Comparison of ENCODE assay signal across 10 cellular contexts in genomic region chr20:25033250-25033940, GRCh38. TPM values are rescaled to one million over a fixed set of nuclear protein-coding genes. Genes with fewer than 3 reads are reported as not detected.
DNase-seq lines count a peak whose midpoint lies in the region; ATAC-seq, FAIRE-seq and TF ChIP-seq lines count a peak whose summit lies in the region.
"Had no signal": no experiment of that assay in that cellular context is flagged by ENCODE, and none has a peak within 500 bp of the region (broad histone marks: within the 10 kb centered on the region; RNA-seq: fewer than 3 reads in every experiment).

No MANE protein-coding gene starts in this region.

- H2AFZ ChIP-seq in HepG2 (ENCODE audit: low read length) (no peak overlapping the region), H1 (ENCODE audit: low read length) (no peak overlapping the region)

- no peaks in the 10 kb centered on the region for H3K36me3 ChIP-seq in HepG2 (replicated peaks in 1 of 2; ENCODE audit: control insufficient read depth in 1 of 2, insufficient read depth in 2 of 2, low read length in 2 of 2)
- H3K36me3 ChIP-seq in right lobe of liver, result no peaks in the 10 kb centered on the region
- H3K36me3 ChIP-seq in H1 (ENCODE audit: control insufficient read depth in 2 of 4, insufficient read depth in 4 of 4, low read length in 3 of 4), result no peaks in the 10 kb centered on the region

- H3K56ac ChIP-seq in H1 (replicated peaks; ENCODE audit: insufficient read length, low read depth, low read length), result no peak overlapping the region

- TF ChIP-seq CTCF in HepG2 (CRISPR knock-in tag; IDR thresholded peaks at IDR 0.05) (no peak), right lobe of liver (IDR thresholded peaks at IDR 0.05) (no peak), H1 (IDR thresholded peaks at IDR 0.05; ENCODE audit: control extremely low read depth in 1 of 3, insufficient read depth in 1 of 3, low read depth in 1 of 3, low read length in 3 of 3) (no peak), nephron (IDR thresholded peaks at IDR 0.05; ENCODE audit: unreplicated experiment in 3 of 3) (no peak), glutamatergic neuron (IDR thresholded peaks at IDR 0.05; ENCODE audit: partially characterized antibody, unreplicated experiment) (no peak), natural killer cell (IDR thresholded peaks at IDR 0.05) (no peak)

- H3K14ac ChIP-seq in H1 (ENCODE audit: insufficient read length), result no peak overlapping the region

- ATAC-seq in HepG2, result peak; percentile 21
- ATAC-seq in right lobe of liver, result no peak
- ATAC-seq in GM21515 (IDR thresholded peaks at IDR 0.05; ENCODE audit: unreplicated experiment), result no peak
- ATAC-seq in natural killer cell, result no peak
- no peak for ATAC-seq in GM18861 (IDR thresholded peaks at IDR 0.05; ENCODE audit: unreplicated experiment)

- intact Hi-C loops in HepG2 (cut with micrococcal nuclease; ENCODE audit: unreplicated experiment) (loop anchor here (2.0 to 5.0 kb wide), 2 partner anchors 13 to 34 kb away; no protein-coding TSS in a partner anchor), right lobe of liver (cut with DNase I) (no loop called here), natural killer cell (cut with micrococcal nuclease) (no loop called here)

- no peak overlapping the region for H4K8ac ChIP-seq in H1 (ENCODE audit: extremely low read depth, insufficient read depth, low read length)

- BruUV-seq in HepG2 (replicated peaks; lab: Mats Ljungman, UMichigan), result TSS peak; percentile 98

- H3K27me3 ChIP-seq in HepG2 (ENCODE audit: control insufficient read depth in 1 of 2, insufficient read depth in 2 of 2, low read length in 2 of 2) (no peaks in the 10 kb centered on the region), right lobe of liver (no peaks in the 10 kb centered on the region), H1 (replicated peaks in 1 of 4; ENCODE audit: control insufficient read depth in 3 of 4, extremely low read depth in 1 of 4, insufficient read depth in 3 of 4, low read length in 3 of 4) (no peaks in the 10 kb centered on the region; a peak in 1 of 7 replicates)

- H3K23me2 ChIP-seq in H1 (ENCODE audit: low read depth, low read length), result no peaks in the 10 kb centered on the region

- no peak overlapping the region for H4K5ac ChIP-seq in H1 (ENCODE audit: insufficient read length, low read depth, low read length)

- TF ChIP-seq RAD21 in HepG2 (CRISPR knock-in tag; IDR thresholded peaks at IDR 0.05), result no peak
- TF ChIP-seq RAD21 in H1 (IDR thresholded peaks at IDR 0.05 in 1 of 2, conservative IDR thresholded peaks at IDR 0.05 in 1 of 2; ENCODE audit: low read depth in 2 of 2, low read length in 2 of 2), result no peak

- in situ Hi-C loops in HepG2 (cut with HindIII; ENCODE audit: extremely low pct_ligation_motif_present, low pct_unique_long_range_greater_than_20kb), result no loop called here

- no peak overlapping the region for H2BK15ac ChIP-seq in H1 (ENCODE audit: low read length)

- H4K20me1 ChIP-seq in HepG2 (ENCODE audit: insufficient read depth, low read length) (no peaks in the 10 kb centered on the region), H1 (replicated peaks in 1 of 2; ENCODE audit: control insufficient read depth in 1 of 2, insufficient read depth in 2 of 2, low read length in 2 of 2) (no peaks in the 10 kb centered on the region)

- H3K79me1 ChIP-seq in H1 (ENCODE audit: low read depth, low read length), result no peaks in the 10 kb centered on the region

- H2BK12ac ChIP-seq in H1 (ENCODE audit: low read depth, low read length), result no peak overlapping the region

- H2AK5ac ChIP-seq in H1 (ENCODE audit: low read depth, low read length), result no peak overlapping the region

- no peak overlapping the region for H3K4ac ChIP-seq in H1 (replicated peaks; ENCODE audit: insufficient read length, low read depth, low read length)

- TF ChIP-seq POLR2A in HepG2 (IDR thresholded peaks at IDR 0.05; ENCODE audit: insufficient read depth in 1 of 2, low read depth in 2 of 2, low read length in 2 of 2) (no peak; a peak in 1 of 4 replicates), right lobe of liver (IDR thresholded peaks at IDR 0.05) (no peak), H1 (IDR thresholded peaks at IDR 0.05; ENCODE audit: control extremely low read depth in 1 of 2, low read depth in 2 of 2, low read length in 2 of 2) (no peak)

- peaks cover 4% of the 10 kb centered on the region for H3K36me3 Mint-ChIP-seq in nephron (ENCODE audit: low read depth)
- H3K36me3 Mint-ChIP-seq in glutamatergic neuron (ENCODE audit: unreplicated experiment), result peaks cover 4% of the 10 kb centered on the region
- no peaks in the 10 kb centered on the region for H3K36me3 Mint-ChIP-seq in natural killer cell

- H3K4me2 ChIP-seq in HepG2 (ENCODE audit: low read depth, low read length) (peak overlapping the region; percentile 72), H1 (ENCODE audit: insufficient read depth in 1 of 2, low read depth in 2 of 2, low read length in 2 of 2) (no peak overlapping the region)

- no peak overlapping the region for H2BK5ac ChIP-seq in H1 (ENCODE audit: low read depth, low read length)

- H3K9ac ChIP-seq in HepG2 (ENCODE audit: insufficient read depth, low read depth, low read length) (peak overlapping the region; percentile 33; the same call in 1 of the 2 replicates), H1 (replicated peaks in 1 of 4; ENCODE audit: extremely low read depth in 1 of 4, low read depth in 3 of 4, low read length in 3 of 4) (no peak overlapping the region)

- DNase-seq in HepG2 (ENCODE audit: low spot score) (no peak), right lobe of liver (no peak), H1 (ENCODE audit: low read depth in 1 of 2, low spot score in 2 of 2) (no peak), glutamatergic neuron (no peak), natural killer cell (no peak)
- DNase-seq: AML-193 had no signal

- H3K4me1 ChIP-seq in HepG2 (ENCODE audit: insufficient read depth, low read length) (peaks cover 64% of the 10 kb centered on the region), right lobe of liver (peaks cover 0 to 10% (median 0%) of the 10 kb centered on the region in 4 donors), H1 (replicated peaks in 1 of 4; ENCODE audit: control insufficient read depth in 3 of 4, insufficient read depth in 4 of 4, low read length in 3 of 4) (peaks cover 0 to 5% (median 1%) of the 10 kb centered on the region in 4 experiments; a peak in 3 of 7 replicates)

- H2BK20ac ChIP-seq in H1 (ENCODE audit: low read length), result no peak overlapping the region

- WGBS in HepG2 (ENCODE audit: low lambda C conversion rate), result 41% methylated on average over 7 of the region's 7 CpGs
- WGBS in right lobe of liver (ENCODE audit: insufficient coverage, low coverage, low lambda C conversion rate, missing lambda C conversion rate), result 68% methylated on average over 7 of the region's 7 CpGs
- 89% methylated on average over 7 of the region's 7 CpGs; no CpG with 5 or more reads in 1 of the 2 experiments for WGBS in H1 (ENCODE audit: extremely low coverage in 1 of 2, insufficient coverage in 1 of 2, insufficient read length in 1 of 2, insufficient replicate concordance in 2 of 2, low coverage in 1 of 2, low lambda C conversion rate in 2 of 2, missing lambda C conversion rate in 1 of 2), 2 experiments

- H2BK120ac ChIP-seq in H1 (replicated peaks; ENCODE audit: low read depth, low read length), result no peak overlapping the region

- TF ChIP-seq EP300 in HepG2 (IDR thresholded peaks at IDR 0.05; ENCODE audit: low read depth in 2 of 2, low read length in 2 of 2) (no peak), HepG2 (CRISPR knock-in tag; IDR thresholded peaks at IDR 0.05; ENCODE audit: borderline replicate concordance) (no peak), H1 (IDR thresholded peaks at IDR 0.05; ENCODE audit: borderline replicate concordance in 1 of 2, low read depth in 2 of 2, low read length in 2 of 2) (no peak)

- H3K4me1 Mint-ChIP-seq in nephron, result peaks cover 59% of the 10 kb centered on the region
- H3K4me1 Mint-ChIP-seq in glutamatergic neuron (ENCODE audit: low read depth, unreplicated experiment), result no peaks in the 10 kb centered on the region
- peaks cover 45 to 61% of the 10 kb centered on the region in 2 donors for H3K4me1 Mint-ChIP-seq in natural killer cell

- POLR2A ChIA-PET in HepG2 (lab: Yijun Ruan, JAX), result interaction anchor here (0.8 to 4.3 kb wide), 12 partner anchors 9 to 162 kb away, joined by 3 to 77 read pairs (median 6); partner anchors contain the start of genes ACSS1 and ENTPD6
- POLR2A ChIA-PET in H1 (lab: Charles Lee; ENCODE audit: partially characterized antibody), result interaction anchor here (0.6 to 0.7 kb wide), 2 partner anchors 13 to 599 kb away, joined by 4 read pairs; no protein-coding TSS in a partner anchor

- H3K9me3 Mint-ChIP-seq in nephron (no peaks in the 10 kb centered on the region), glutamatergic neuron (ENCODE audit: unreplicated experiment) (peaks cover 3% of the 10 kb centered on the region), natural killer cell (no peaks in the 10 kb centered on the region)

- H3K27ac Mint-ChIP-seq in nephron (peak overlapping the region; percentile 73 to 91 (median 83)), glutamatergic neuron (ENCODE audit: unreplicated experiment) (no peak overlapping the region), natural killer cell (peak overlapping the region in 1 of 2 donors; percentile 33)

- H3K4me3 ChIP-seq in HepG2 (replicated peaks in 1 of 3; ENCODE audit: insufficient read depth in 1 of 3, low read depth in 2 of 3, low read length in 3 of 3), result peak overlapping the region in 2 of 3 experiments; percentile 12 to 56; a peak in 2 of 6 replicates
- H3K4me3 ChIP-seq in right lobe of liver, result no peak overlapping the region
- no peak overlapping the region for H3K4me3 ChIP-seq in H1 (ENCODE audit: extremely low read depth in 1 of 4, insufficient read depth in 2 of 4, low read depth in 3 of 4, low read length in 4 of 4)

- H3K79me2 ChIP-seq in HepG2 (ENCODE audit: insufficient read depth, low read length) (no peaks in the 10 kb centered on the region), H1 (ENCODE audit: control insufficient read depth in 1 of 2, insufficient read depth in 2 of 2, low read length in 2 of 2) (no peaks in the 10 kb centered on the region)

- CTCF ChIA-PET in HepG2 (lab: Yijun Ruan, JAX; ENCODE audit: low intra/inter-chr PET ratio, low total read pairs), result interaction anchor here (1.0 kb wide), 1 partner anchor 39 kb away, joined by 3 read pairs; no protein-coding TSS in a partner anchor
- CTCF ChIA-PET in H1 (lab: Charles Lee; ENCODE audit: partially characterized antibody), result interaction anchor here (0.9 to 3.1 kb wide), 7 partner anchors 10 to 38 kb away, joined by 3 to 13 read pairs (median 6); no protein-coding TSS in a partner anchor

- FAIRE-seq in HepG2 (lab: Jason Lieb, UNC) (no peak), H1 (lab: Jason Lieb, UNC) (no peak)

- no peak overlapping the region for H3K23ac ChIP-seq in H1 (ENCODE audit: insufficient read length)

- H3K27me3 Mint-ChIP-seq in nephron (ENCODE audit: low read depth) (no peaks in the 10 kb centered on the region), glutamatergic neuron (ENCODE audit: unreplicated experiment) (peaks cover 5% of the 10 kb centered on the region), natural killer cell (ENCODE audit: low read depth in 2 of 2) (no peaks in the 10 kb centered on the region)

- H3K18ac ChIP-seq in H1 (ENCODE audit: extremely low read depth, low read length), result peak overlapping the region; percentile 4; the same call in 1 of the 2 replicates

- H3K4me3 Mint-ChIP-seq in nephron (peak overlapping the region in 1 of 3 experiments; percentile 31), glutamatergic neuron (ENCODE audit: unreplicated experiment) (no peak overlapping the region), natural killer cell (no peak overlapping the region)

- no peak overlapping the region for H4K91ac ChIP-seq in H1 (replicated peaks; ENCODE audit: insufficient read length, low read length)

- H3K27ac ChIP-seq in HepG2 (ENCODE audit: extremely low read length, insufficient read depth, low read length) (peak overlapping the region; percentile 55), right lobe of liver (no peak overlapping the region), H1 (ENCODE audit: low read depth, low read length) (no peak overlapping the region)

- H3K9me3 ChIP-seq in HepG2 (ENCODE audit: low read length), result no peaks in the 10 kb centered on the region
- H3K9me3 ChIP-seq in right lobe of liver, result no peaks in the 10 kb centered on the region
- peaks cover 0 to 5% of the 10 kb centered on the region in 2 experiments; a peak in 1 of 4 replicates for H3K9me3 ChIP-seq in H1 (ENCODE audit: insufficient read depth in 2 of 2, low read depth in 1 of 2, low read length in 1 of 2)

RNA-seq across cellular contexts. Expression of gene ACSS1, which starts 24.5 kb away (rescaled TPM):
- 38.2 and 41.6 TPM in 2 replicates for total RNA-seq in HepG2 (2016; rRNA removed; fragmentation: Illumina TruSeq; extraction: Trizol)
- 8.4 and 9.3 TPM in 2 replicates for total RNA-seq in HepG2 (2016; cell fraction: cytosol; rRNA removed; fragmentation: Illumina TruSeq; extraction: Trizol; ENCODE audit: low read depth)
- 34.8 and 43.4 TPM in 2 replicates for total RNA-seq in HepG2 (2016; cell fraction: insoluble cytoplasmic fraction; rRNA removed; fragmentation: Illumina TruSeq; extraction: Trizol)
- total RNA-seq in HepG2 (2016; cell fraction: membrane; rRNA removed; fragmentation: Illumina TruSeq; extraction: Trizol), result 13.0 and 13.5 TPM in 2 replicates
- 42.3 and 48.2 TPM in 2 replicates for total RNA-seq in HepG2 (2016; cell fraction: nucleus; rRNA removed; fragmentation: Illumina TruSeq; extraction: Trizol)
- polyA plus RNA-seq in HepG2 (2011; rRNA removed), result 15.2 and 23.3 TPM in 2 replicates
- polyA plus RNA-seq in HepG2 (2011; cell fraction: cytosol; rRNA removed), result 16.5 and 17.1 TPM in 2 replicates
- polyA plus RNA-seq in HepG2 (2011; cell fraction: nucleus; rRNA removed), result 43.9 and 56.8 TPM in 2 replicates
- 4.3 and 9.3 TPM in 2 replicates for polyA plus RNA-seq in HepG2 (2012)
- polyA plus RNA-seq in HepG2 (2016; cell fraction: cytosol; fragmentation: Illumina TruSeq; extraction: Trizol; ENCODE audit: low read depth), result 3.2 and 3.4 TPM in 2 replicates
- 47.8 and 50.2 TPM in 2 replicates for polyA plus RNA-seq in HepG2 (2016; cell fraction: insoluble cytoplasmic fraction; fragmentation: Illumina TruSeq; extraction: Trizol; ENCODE audit: low read depth)
- 9.9 TPM in 2 replicates for polyA plus RNA-seq in HepG2 (2016; cell fraction: membrane; fragmentation: Illumina TruSeq; extraction: Trizol; ENCODE audit: low read depth)
- 98.7 and 99.6 TPM in 2 replicates for polyA plus RNA-seq in HepG2 (2016; cell fraction: nucleus; fragmentation: Illumina TruSeq; extraction: Trizol; ENCODE audit: insufficient read depth, low read depth)
- 0.07 and 45.1 TPM in 2 replicates for polyA minus RNA-seq in HepG2 (2011; rRNA and poly(A)+ RNA removed; ENCODE audit: low replicate concordance)
- 11.7 and 16.0 TPM in 2 replicates for polyA minus RNA-seq in HepG2 (2011; cell fraction: cytosol; rRNA and poly(A)+ RNA removed)
- polyA minus RNA-seq in HepG2 (2011; cell fraction: nucleus; rRNA and poly(A)+ RNA removed), result 13.9 and 19.8 TPM in 2 replicates
- total RNA-seq in right lobe of liver, result 1 to 10 TPM; 3.5 to 9.1 (median 6.3) TPM
- total RNA-seq in H1 (2021; fragmentation: NEBNext Ultra II Directional; extraction: Animal tissue kit (Norgen Biotek cat#: 25700)), result 2.2 and 2.6 TPM in 2 replicates
- 3.3 and 3.4 TPM in 2 replicates for polyA plus RNA-seq in H1 (2011; rRNA removed)
- 3.7 TPM for polyA plus RNA-seq in H1 (2011; cell fraction: cytosol; rRNA removed)
- polyA plus RNA-seq in H1 (2011; cell fraction: nucleus; rRNA removed), result 5.8 TPM
- polyA plus RNA-seq in H1 (2012, experiment 1 of 2), result 2.6 to 4.3 TPM (median 3.7 TPM) in 4 replicates
- 2.2 TPM for polyA plus RNA-seq in H1 (2012, experiment 2 of 2)
- 1.2 TPM for polyA plus RNA-seq in H1 (2013, experiment 1 of 2)
- polyA plus RNA-seq in H1 (2013, experiment 2 of 2), result 1.1 TPM
- polyA minus RNA-seq in H1 (2011; rRNA and poly(A)+ RNA removed), result 3.4 and 6.8 TPM in 2 replicates
- polyA minus RNA-seq in H1 (2011; cell fraction: cytosol; rRNA and poly(A)+ RNA removed), result 2.1 TPM
- polyA minus RNA-seq in H1 (2011; cell fraction: nucleus; rRNA and poly(A)+ RNA removed), result 2.3 TPM
- total RNA-seq in glutamatergic neuron (ENCODE audit: unreplicated experiment), result not detected
- 10 to 100 TPM; 46.3 to 67.4 (median 57.4) TPM for total RNA-seq in natural killer cell

RNA-seq across cellular contexts. Expression of gene APMAP, which starts 40.8 kb away (rescaled TPM):
- total RNA-seq in HepG2 (2016; rRNA removed; fragmentation: Illumina TruSeq; extraction: Trizol) (96.9 and 214 TPM in 2 replicates), right lobe of liver (100 to 1,000 TPM; 130 to 210 (median 140) TPM), glutamatergic neuron (ENCODE audit: unreplicated experiment) (218 TPM), natural killer cell (100 to 1,000 TPM; 205 to 212 (median 207) TPM)
- 20.1 and 22.7 TPM in 2 replicates for total RNA-seq in HepG2 (2016; cell fraction: cytosol; rRNA removed; fragmentation: Illumina TruSeq; extraction: Trizol; ENCODE audit: low read depth)
- total RNA-seq in HepG2 (2016; cell fraction: insoluble cytoplasmic fraction; rRNA removed; fragmentation: Illumina TruSeq; extraction: Trizol), result 98.2 and 226 TPM in 2 replicates
- 41.7 and 44.7 TPM in 2 replicates for total RNA-seq in HepG2 (2016; cell fraction: membrane; rRNA removed; fragmentation: Illumina TruSeq; extraction: Trizol)
- 175 and 197 TPM in 2 replicates for total RNA-seq in HepG2 (2016; cell fraction: nucleus; rRNA removed; fragmentation: Illumina TruSeq; extraction: Trizol)
- polyA plus RNA-seq in HepG2 (2011; rRNA removed) (168 and 177 TPM in 2 replicates), H1 (2011; rRNA removed) (31.3 and 38.1 TPM in 2 replicates)
- polyA plus RNA-seq in HepG2 (2011; cell fraction: cytosol; rRNA removed), result 161 and 178 TPM in 2 replicates
- polyA plus RNA-seq in HepG2 (2011; cell fraction: nucleus; rRNA removed), result 60.9 and 87.7 TPM in 2 replicates
- polyA plus RNA-seq in HepG2 (2012), result 152 and 183 TPM in 2 replicates
- polyA plus RNA-seq in HepG2 (2016; cell fraction: cytosol; fragmentation: Illumina TruSeq; extraction: Trizol; ENCODE audit: low read depth), result 19.3 and 19.6 TPM in 2 replicates
- 91.9 and 93.0 TPM in 2 replicates for polyA plus RNA-seq in HepG2 (2016; cell fraction: insoluble cytoplasmic fraction; fragmentation: Illumina TruSeq; extraction: Trizol; ENCODE audit: low read depth)
- polyA plus RNA-seq in HepG2 (2016; cell fraction: membrane; fragmentation: Illumina TruSeq; extraction: Trizol; ENCODE audit: low read depth), result 31.8 and 32.4 TPM in 2 replicates
- polyA plus RNA-seq in HepG2 (2016; cell fraction: nucleus; fragmentation: Illumina TruSeq; extraction: Trizol; ENCODE audit: insufficient read depth, low read depth), result 261 and 268 TPM in 2 replicates
- polyA minus RNA-seq in HepG2 (2011; rRNA and poly(A)+ RNA removed; ENCODE audit: low replicate concordance), result 27.2 and 96.2 TPM in 2 replicates
- polyA minus RNA-seq in HepG2 (2011; cell fraction: cytosol; rRNA and poly(A)+ RNA removed), result 41.4 and 51.0 TPM in 2 replicates
- polyA minus RNA-seq in HepG2 (2011; cell fraction: nucleus; rRNA and poly(A)+ RNA removed), result 33.6 and 47.4 TPM in 2 replicates
- 63.6 and 66.0 TPM in 2 replicates for total RNA-seq in H1 (2021; fragmentation: NEBNext Ultra II Directional; extraction: Animal tissue kit (Norgen Biotek cat#: 25700))
- polyA plus RNA-seq in H1 (2011; cell fraction: cytosol; rRNA removed), result 49.3 TPM
- polyA plus RNA-seq in H1 (2011; cell fraction: nucleus; rRNA removed), result 35.2 TPM
- polyA plus RNA-seq in H1 (2012, experiment 1 of 2), result 60.6 to 69.3 TPM (median 62.7 TPM) in 4 replicates
- 47.6 TPM for polyA plus RNA-seq in H1 (2012, experiment 2 of 2)
- polyA plus RNA-seq in H1 (2013, experiment 1 of 2), result 72.9 TPM
- 82.4 TPM for polyA plus RNA-seq in H1 (2013, experiment 2 of 2)
- 25.0 and 25.8 TPM in 2 replicates for polyA minus RNA-seq in H1 (2011; rRNA and poly(A)+ RNA removed)
- polyA minus RNA-seq in H1 (2011; cell fraction: cytosol; rRNA and poly(A)+ RNA removed), result 15.6 TPM
- polyA minus RNA-seq in H1 (2011; cell fraction: nucleus; rRNA and poly(A)+ RNA removed), result 17.7 TPM

RNA-seq across cellular contexts. Expression of gene VSX1, which starts 48.5 kb away (rescaled TPM):
- total RNA-seq in HepG2 (2016; rRNA removed; fragmentation: Illumina TruSeq; extraction: Trizol) (not detected in 2 replicates), right lobe of liver (under 1 TPM in 2 of 6 experiments, not detected in 4; 0.25 to 0.73 TPM), glutamatergic neuron (ENCODE audit: unreplicated experiment) (not detected), natural killer cell (not detected)
- total RNA-seq in HepG2 (2016; cell fraction: cytosol; rRNA removed; fragmentation: Illumina TruSeq; extraction: Trizol; ENCODE audit: low read depth), result not detected in 2 replicates
- not detected in 2 replicates for total RNA-seq in HepG2 (2016; cell fraction: insoluble cytoplasmic fraction; rRNA removed; fragmentation: Illumina TruSeq; extraction: Trizol)
- not detected in 2 replicates for total RNA-seq in HepG2 (2016; cell fraction: membrane; rRNA removed; fragmentation: Illumina TruSeq; extraction: Trizol)
- total RNA-seq in HepG2 (2016; cell fraction: nucleus; rRNA removed; fragmentation: Illumina TruSeq; extraction: Trizol), result not detected in 2 replicates
- polyA plus RNA-seq in HepG2 (2011; rRNA removed) (0.04 and 0.05 TPM in 2 replicates), H1 (2011; rRNA removed) (0.05 and 0.14 TPM in 2 replicates)
- polyA plus RNA-seq in HepG2 (2011; cell fraction: cytosol; rRNA removed), result not detected in 2 replicates
- polyA plus RNA-seq in HepG2 (2011; cell fraction: nucleus; rRNA removed), result 0.06 and 0.14 TPM in 2 replicates
- not detected in 2 replicates for polyA plus RNA-seq in HepG2 (2012)
- polyA plus RNA-seq in HepG2 (2016; cell fraction: cytosol; fragmentation: Illumina TruSeq; extraction: Trizol; ENCODE audit: low read depth), result not detected in 2 replicates
- not detected in 2 replicates for polyA plus RNA-seq in HepG2 (2016; cell fraction: insoluble cytoplasmic fraction; fragmentation: Illumina TruSeq; extraction: Trizol; ENCODE audit: low read depth)
- not detected in 2 replicates for polyA plus RNA-seq in HepG2 (2016; cell fraction: membrane; fragmentation: Illumina TruSeq; extraction: Trizol; ENCODE audit: low read depth)
- not detected in 2 replicates for polyA plus RNA-seq in HepG2 (2016; cell fraction: nucleus; fragmentation: Illumina TruSeq; extraction: Trizol; ENCODE audit: insufficient read depth, low read depth)
- not detected in 2 replicates for polyA minus RNA-seq in HepG2 (2011; rRNA and poly(A)+ RNA removed; ENCODE audit: low replicate concordance)
- polyA minus RNA-seq in HepG2 (2011; cell fraction: cytosol; rRNA and poly(A)+ RNA removed), result not detected in 2 replicates
- polyA minus RNA-seq in HepG2 (2011; cell fraction: nucleus; rRNA and poly(A)+ RNA removed), result 0.75 TPM in 1 of 2 replicates, not detected in the other
- total RNA-seq in H1 (2021; fragmentation: NEBNext Ultra II Directional; extraction: Animal tissue kit (Norgen Biotek cat#: 25700)), result not detected in 2 replicates
- polyA plus RNA-seq in H1 (2011; cell fraction: cytosol; rRNA removed), result 0.04 TPM
- polyA plus RNA-seq in H1 (2011; cell fraction: nucleus; rRNA removed), result not detected
- polyA plus RNA-seq in H1 (2012, experiment 1 of 2), result not detected in 4 replicates
- not detected for polyA plus RNA-seq in H1 (2012, experiment 2 of 2)
- 0.10 TPM for polyA plus RNA-seq in H1 (2013, experiment 1 of 2)
- polyA plus RNA-seq in H1 (2013, experiment 2 of 2), result 0.04 TPM
- polyA minus RNA-seq in H1 (2011; rRNA and poly(A)+ RNA removed), result not detected in 2 replicates
- not detected for polyA minus RNA-seq in H1 (2011; cell fraction: cytosol; rRNA and poly(A)+ RNA removed)
- 1.00 TPM for polyA minus RNA-seq in H1 (2011; cell fraction: nucleus; rRNA and poly(A)+ RNA removed)
- total RNA-seq: dermis microvascular lymphatic vessel endothelial cell had no signal

Comparison
In these comparisons a context has a peak if more than half of its experiments do, and no peak if none do; other contexts are left out.
1. H3K4me3 ChIP-seq: peak in HepG2 (2 of 3); none in right lobe of liver (0 of 3) and H1 (0 of 4).
2. Of the 41 proteins assayed by ChIP-seq in both HepG2 and H1: peak only in HepG2: ATF3; only in H1: none; in both: none; in neither: 40.